In genomic region chr12:65756956-65757511, GRCh38 we compare ENCODE assay signal across 12 cellular contexts.
A peak's percentile ranks its signal among the peaks of the same experiment; 100 is the strongest.
DNase-seq lines count a peak whose midpoint lies in the region; ATAC-seq and TF ChIP-seq lines count a peak whose summit lies in the region.
"Had no signal": no experiment of that assay in that cellular context is flagged by ENCODE, and none has a peak within 500 bp of the region (broad histone marks: within the 10 kb centered on the region; RNA-seq: fewer than 3 reads in every experiment).

No MANE protein-coding gene starts in this region.

- CTCF ChIA-PET in IMR-90 (lab: Yijun Ruan, JAX) (interaction anchor here (0.5 kb wide), 1 partner anchor 14 kb away, joined by 3 read pairs; no protein-coding TSS in a partner anchor), Calu3 (lab: Charles Lee) (no interaction called here)

- peaks cover 24% of the 10 kb centered on the region for H3K27me3 Mint-ChIP-seq in Calu3 (ENCODE audit: unreplicated experiment)

- H3K9ac ChIP-seq in IMR-90 (ENCODE audit: low read depth, low read length) = no peak overlapping the region

- H2BK120ac ChIP-seq in IMR-90 (ENCODE audit: low read depth, low read length) = no peak overlapping the region

- H3K36me3 ChIP-seq in IMR-90 (ENCODE audit: control insufficient read depth, insufficient read depth, low read length) = no peaks in the 10 kb centered on the region
- H3K36me3 ChIP-seq in Peyer's patch = no peaks in the 10 kb centered on the region

- H3K27ac Mint-ChIP-seq in Calu3 (ENCODE audit: unreplicated experiment) = no peak overlapping the region
- H3K27ac Mint-ChIP-seq: activated T-helper 1 cell treated with anti-CD3 and anti-CD28 coated beads, Interleukin-12 subunit alpha, Interleukin-12 subunit beta, Interleukin-2, Interleukin-4 antibody, amounts not matched to agents 30 ng/mL and 10 ng/mL and 1 ng/mL, durations not matched to agents 14 hours and 24 hours and 36 hours; CD14-positive monocyte had no signal

- H3K9me3 Mint-ChIP-seq in Calu3 (ENCODE audit: low read depth, unreplicated experiment) = no peaks in the 10 kb centered on the region
- H3K9me3 Mint-ChIP-seq: activated T-helper 1 cell treated with anti-CD3 and anti-CD28 coated beads, Interleukin-12 subunit alpha, Interleukin-12 subunit beta, Interleukin-2, Interleukin-4 antibody, amounts not matched to agents 30 ng/mL and 10 ng/mL and 1 ng/mL, durations not matched to agents 14 hours and 24 hours and 36 hours; CD14-positive monocyte; neural crest cell had no signal

- no peak for TF ChIP-seq RAD21 in IMR-90 (IDR thresholded peaks at IDR 0.05; ENCODE audit: low read length)

- no peak overlapping the region for H3K23ac ChIP-seq in IMR-90 (ENCODE audit: low read depth, low read length)

- peak; percentile 45 for DNase-seq in ACHN
- DNase-seq in IMR-90 = peak; percentile 16
- DNase-seq in cardiac septum (ENCODE audit: low spot score) = no peak
- DNase-seq in Calu3 = no peak
- DNase-seq in Peyer's patch = no peak
- no peak for DNase-seq in CD1c-positive myeloid dendritic cell (ENCODE audit: extremely low spot score)
- DNase-seq: RPMI8226 had no signal

- POLR2A ChIA-PET in IMR-90 (lab: Charles Lee; ENCODE audit: unreplicated experiment) = no interaction called here

- no peak overlapping the region for H3K14ac ChIP-seq in IMR-90 (replicated peaks; ENCODE audit: low read depth, low read length)

- H4K91ac ChIP-seq in IMR-90 (ENCODE audit: insufficient read depth, low read depth, low read length) = no peak overlapping the region

- H3K9me3 ChIP-seq in IMR-90 (ENCODE audit: control insufficient read depth, insufficient read depth, low read length) (no peaks in the 10 kb centered on the region), Peyer's patch (no peaks in the 10 kb centered on the region)

- TF ChIP-seq CTCF in IMR-90 (conservative IDR thresholded peaks at IDR 0.05; ENCODE audit: low read depth, low read length) (no peak), Calu3 (IDR thresholded peaks at IDR 0.05; ENCODE audit: unreplicated experiment) (no peak), Peyer's patch (IDR thresholded peaks at IDR 0.05) (no peak)

- H2BK15ac ChIP-seq in IMR-90 (ENCODE audit: low read depth, low read length) = no peak overlapping the region

- H4K8ac ChIP-seq in IMR-90 (ENCODE audit: low read depth in 2 of 2, low read length in 2 of 2) = no peak overlapping the region

- WGBS in IMR-90 (ENCODE audit: extremely low coverage in 2 of 2, insufficient read length in 1 of 2), 2 experiments = no CpG with 5 or more reads among the region's 2 CpGs

- H4K20me1 ChIP-seq in IMR-90 (ENCODE audit: insufficient read depth, low read length) = no peaks in the 10 kb centered on the region

- no peak overlapping the region for H4K5ac ChIP-seq in IMR-90 (ENCODE audit: low read depth, low read length)

- dilution Hi-C loops in IMR-90 (cut with HindIII; ENCODE audit: low sequenced_read_pairs, unreplicated experiment) = no loop called here

- H3K36me3 Mint-ChIP-seq in Calu3 (ENCODE audit: insufficient read depth, unreplicated experiment) = no peaks in the 10 kb centered on the region
- H3K36me3 Mint-ChIP-seq: CD14-positive monocyte had no signal

- H3K4me1 ChIP-seq in IMR-90 (ENCODE audit: control insufficient read depth, insufficient read depth, low read length) = no peaks in the 10 kb centered on the region
- H3K4me1 ChIP-seq in Peyer's patch = no peaks in the 10 kb centered on the region

- no peak overlapping the region for H2BK5ac ChIP-seq in IMR-90 (ENCODE audit: low read depth, low read length, poor library complexity, severe bottlenecking)

- H3K27me3 ChIP-seq in IMR-90 (ENCODE audit: control insufficient read depth, insufficient read depth, low read length) = no peaks in the 10 kb centered on the region
- H3K27me3 ChIP-seq in Peyer's patch = no peaks in the 10 kb centered on the region

- no peak overlapping the region for H2BK20ac ChIP-seq in IMR-90 (ENCODE audit: low read depth, low read length)

- no peaks in the 10 kb centered on the region for H3K79me1 ChIP-seq in IMR-90 (ENCODE audit: low read depth in 1 of 2, low read length in 2 of 2)

- no TSS peak for BruUV-seq in IMR-90 (replicated peaks; lab: Mats Ljungman, UMichigan)
- no TSS peak for BruUV-seq in Calu3 (replicated peaks; lab: Mats Ljungman, UMichigan)

- TF ChIP-seq POLR2A in IMR-90 (IDR thresholded peaks at IDR 0.05; ENCODE audit: low read depth, low read length) (no peak), Peyer's patch (IDR thresholded peaks at IDR 0.05) (no peak)

- intact Hi-C loops in IMR-90 (cut with micrococcal nuclease) (no loop called here), cardiac septum (cut with DNase I) (no loop called here), Calu3 (cut with micrococcal nuclease; ENCODE audit: unreplicated experiment) (no loop called here)

- H3K4me3 Mint-ChIP-seq in Calu3 (ENCODE audit: low read depth, unreplicated experiment) = no peak overlapping the region
- H3K4me3 Mint-ChIP-seq: activated T-helper 1 cell treated with anti-CD3 and anti-CD28 coated beads, Interleukin-12 subunit alpha, Interleukin-12 subunit beta, Interleukin-2, Interleukin-4 antibody, amounts not matched to agents 30 ng/mL and 10 ng/mL and 1 ng/mL, durations not matched to agents 14 hours and 24 hours and 36 hours; CD14-positive monocyte; neural crest cell had no signal

- H3K27ac ChIP-seq in IMR-90 (ENCODE audit: insufficient read depth, low read length) (no peak overlapping the region), Peyer's patch (no peak overlapping the region)

- H2AK5ac ChIP-seq in IMR-90 (ENCODE audit: low read depth, low read length) = no peak overlapping the region

- no peak overlapping the region for H3K18ac ChIP-seq in IMR-90 (ENCODE audit: low read depth, low read length)

- no peak overlapping the region for H2AFZ ChIP-seq in IMR-90 (replicated peaks; ENCODE audit: low read length, poor library complexity)

- H3K4ac ChIP-seq in IMR-90 (ENCODE audit: low read depth, low read length) = no peak overlapping the region

- no peaks in the 10 kb centered on the region for H3K9me1 ChIP-seq in IMR-90 (ENCODE audit: insufficient read depth, low read length)

- no peaks in the 10 kb centered on the region for H3K4me1 Mint-ChIP-seq in Calu3 (ENCODE audit: low read depth, unreplicated experiment)
- H3K4me1 Mint-ChIP-seq: CD14-positive monocyte, neural crest cell had no signal

- H3K4me3 ChIP-seq in IMR-90 (ENCODE audit: insufficient read depth, low read depth, low read length) (no peak overlapping the region), Peyer's patch (no peak overlapping the region)

- no peak overlapping the region for H3K56ac ChIP-seq in IMR-90 (ENCODE audit: extremely low read depth, insufficient read depth, low read length)

- H2AK9ac ChIP-seq in IMR-90 (replicated peaks; ENCODE audit: low read depth, low read length, poor library complexity) = no peak overlapping the region

- H3K4me2 ChIP-seq in IMR-90 (ENCODE audit: low read depth, low read length) = no peak overlapping the region

- ATAC-seq in GM18868 (IDR thresholded peaks at IDR 0.05; ENCODE audit: unreplicated experiment) = peak; percentile 97
- ATAC-seq in HG02642 (IDR thresholded peaks at IDR 0.05; ENCODE audit: poor library complexity, unreplicated experiment) = peak; percentile 86
- no peak for ATAC-seq in IMR-90 (ENCODE audit: low read depth)

- in situ Hi-C loops in ACHN (cut with HindIII; ENCODE audit: low pct_ligation_motif_present, low pct_unique_long_range_greater_than_20kb, low sequenced_read_pairs) (no loop called here), IMR-90 (cut with MboI; ENCODE audit: low sequenced_read_pairs) (no loop called here)

TF ChIP-seq in IMR-90, 13 proteins besides CTCF, POLR2A, EP300 and RAD21:
- TF ChIP-seq USF2 (IDR thresholded peaks at IDR 0.05; ENCODE audit: low read depth, low read length) = 0 out of 2 replicates have a peak, but pooled peaks have one; percentile 6
- no peak for TF ChIP-seq MXI1 (IDR thresholded peaks at IDR 0.05; ENCODE audit: borderline replicate concordance, low read depth, low read length)

Comparison
In these comparisons a context has a peak if more than half of its experiments do, and no peak if none do; other contexts are left out.
1. DNase-seq: peak in ACHN (single experiment) and IMR-90 (single experiment); none in cardiac septum (single experiment), Calu3 (single experiment), Peyer's patch (0 of 3) and CD1c-positive myeloid dendritic cell (single experiment).